1 cellular context compared by ENCODE assay signal in the genomic region with DNA sequence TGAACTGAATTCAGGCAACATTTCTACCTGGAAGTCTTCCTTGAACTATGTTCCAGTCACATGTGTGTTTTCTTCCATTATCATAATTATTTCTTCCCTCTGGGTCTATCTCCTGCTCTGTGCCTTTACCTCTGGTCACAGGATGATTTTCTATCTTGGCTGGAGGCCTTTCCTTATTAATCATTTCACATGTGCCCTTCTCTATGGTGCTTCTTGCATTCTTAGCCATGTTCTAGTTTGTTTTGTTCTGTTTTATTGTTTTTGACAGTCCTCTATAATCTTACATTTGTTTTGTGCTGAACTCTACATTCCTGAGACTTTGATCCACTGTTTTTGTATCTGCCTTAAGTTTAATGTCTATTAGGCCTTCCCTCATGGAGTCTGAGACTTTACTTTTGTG.
TF ChIP-seq lines count a peak whose summit lies in the region.

No MANE protein-coding gene starts in this region.

TF ChIP-seq in IMR-90, 13 proteins besides CTCF, POLR2A, EP300 and RAD21 (continued from another document):
- TF ChIP-seq, protein P1, sequence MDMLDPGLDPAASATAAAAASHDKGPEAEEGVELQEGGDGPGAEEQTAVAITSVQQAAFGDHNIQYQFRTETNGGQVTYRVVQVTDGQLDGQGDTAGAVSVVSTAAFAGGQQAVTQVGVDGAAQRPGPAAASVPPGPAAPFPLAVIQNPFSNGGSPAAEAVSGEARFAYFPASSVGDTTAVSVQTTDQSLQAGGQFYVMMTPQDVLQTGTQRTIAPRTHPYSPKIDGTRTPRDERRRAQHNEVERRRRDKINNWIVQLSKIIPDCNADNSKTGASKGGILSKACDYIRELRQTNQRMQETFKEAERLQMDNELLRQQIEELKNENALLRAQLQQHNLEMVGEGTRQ (IDR thresholded peaks at IDR 0.05; ENCODE audit: low read depth, low read length), result no peak
- TF ChIP-seq CEBPB (IDR thresholded peaks at IDR 0.05; ENCODE audit: low read depth, low read length) (no peak), BHLHE40 (IDR thresholded peaks at IDR 0.05; ENCODE audit: low read depth, low read length) (no peak)
